Comparison of ENCODE assay signal across 16 cellular contexts in the genomic region with DNA sequence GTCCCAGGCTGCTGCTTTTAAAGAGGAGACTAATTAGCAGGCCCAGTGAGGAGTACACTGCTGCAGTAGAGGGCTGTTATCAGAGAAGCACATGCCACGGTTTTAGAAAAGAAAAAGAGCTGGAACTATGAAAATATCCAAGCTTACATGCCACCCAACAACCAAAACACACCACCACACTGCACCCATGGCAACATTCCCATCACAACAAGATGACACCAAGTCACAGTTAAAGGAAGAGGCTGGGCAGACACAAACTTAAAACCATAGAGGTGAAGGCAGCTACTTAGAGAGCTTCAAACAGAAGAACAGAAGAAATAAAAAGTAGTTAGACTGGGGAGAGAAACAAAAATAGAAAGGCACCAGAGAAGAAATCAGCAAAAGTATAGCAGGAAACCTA. TPM values are rescaled to one million over a fixed set of nuclear protein-coding genes. Genes with fewer than 3 reads are reported as not detected.
A peak's percentile ranks its signal among the peaks of the same experiment; 100 is the strongest.
DNase-seq lines count a peak whose midpoint lies in the region; ATAC-seq, FAIRE-seq and TF ChIP-seq lines count a peak whose summit lies in the region.
"Had no signal": no experiment of that assay in that cellular context is flagged by ENCODE, and none has a peak within 500 bp of the region (broad histone marks: within the 10 kb centered on the region; RNA-seq: fewer than 3 reads in every experiment).

No MANE protein-coding gene starts in this region.

- no peaks in the 10 kb centered on the region for H3K36me3 Mint-ChIP-seq in activated T-cell treated with anti-CD3 and anti-CD28 coated beads, Interleukin-2, amount 50 U/mL, for 72 hours (ENCODE audit: insufficient read depth in 2 of 2)
- H3K36me3 Mint-ChIP-seq in astrocyte (ENCODE audit: low read depth, unreplicated experiment), result peaks cover 14% of the 10 kb centered on the region

- H3K27me3 Mint-ChIP-seq in activated T-cell treated with anti-CD3 and anti-CD28 coated beads, Interleukin-2, amount 50 U/mL, for 72 hours (ENCODE audit: low read depth), result no peaks in the 10 kb centered on the region
- H3K27me3 Mint-ChIP-seq in astrocyte (ENCODE audit: low read depth, unreplicated experiment), result no peaks in the 10 kb centered on the region
- H3K27me3 Mint-ChIP-seq: activated naive CD4-positive, alpha-beta T cell treated with anti-CD3 and anti-CD28 coated beads, Interleukin-2, amount 10 ng/mL, durations not matched to agents 7 days and 5 days had no signal

- H3K79me1 ChIP-seq in mesenchymal stem cell (replicated peaks; ENCODE audit: low read length, poor library complexity, severe bottlenecking), result peaks cover 32% of the 10 kb centered on the region

- H3K27me3 ChIP-seq in astrocyte (ENCODE audit: insufficient read depth, low read length), result no peaks in the 10 kb centered on the region
- no peaks in the 10 kb centered on the region for H3K27me3 ChIP-seq in mesenchymal stem cell (ENCODE audit: control insufficient read depth in 1 of 2, insufficient read depth in 1 of 2, low read length in 2 of 2)
- H3K27me3 ChIP-seq in tibial artery, result no peaks in the 10 kb centered on the region

- DNase-seq in activated T-cell treated with anti-CD3 and anti-CD28 coated beads, Interleukin-2, amount 50 U/mL, for 72 hours, result no peak
- no peak for DNase-seq in activated T-cell treated with anti-CD3 and anti-CD28 coated beads, Interleukin-2, amount 50 U/mL, for 48 hours
- DNase-seq in astrocyte (ENCODE audit: low read depth), result peak; percentile 6
- DNase-seq in mesenchymal stem cell, result peak; percentile 44
- DNase-seq in tibial artery, result no peak
- DNase-seq in HuH-7.5 (ENCODE audit: low spot score), result no peak
- DNase-seq in effector CD4-positive, alpha-beta T cell, result no peak
- no peak for DNase-seq in activated CD4-positive, alpha-beta T cell treated with anti-CD3 and anti-CD28 coated beads, Interleukin-2, amount 50 U/mL, for 48 hours
- DNase-seq: activated CD4-positive, CD25-positive, alpha-beta regulatory T cell; activated naive CD4-positive, alpha-beta T cell treated with anti-CD3 and anti-CD28 coated beads, Interleukin-2, amount 10 ng/mL, durations not matched to agents 7 days and 5 days; COR-L47; NCI-H2029 treated with DMSO at 0.1 percent for 48 hours; stimulated activated CD4-positive, alpha-beta T cell treated with anti-CD3 and anti-CD28 coated beads, Interleukin-12 subunit alpha, Interleukin-12 subunit beta, amount 100 ng/mL, for 4 hours had no signal

- peaks cover 99% of the 10 kb centered on the region for H4K20me1 ChIP-seq in astrocyte (ENCODE audit: insufficient read depth, low read length)

- H3K4me1 ChIP-seq in astrocyte (ENCODE audit: insufficient read depth, low read length), result peaks cover 12% of the 10 kb centered on the region
- H3K4me1 ChIP-seq in mesenchymal stem cell (ENCODE audit: control insufficient read depth, insufficient read depth, low read depth, low read length), result peaks cover 7% of the 10 kb centered on the region
- peaks cover 0 to 90% (median 73%) of the 10 kb centered on the region in 4 donors for H3K4me1 ChIP-seq in tibial artery
- H3K4me1 ChIP-seq: prostate gland had no signal

- H4K8ac ChIP-seq in mesenchymal stem cell (ENCODE audit: low read length), result no peak overlapping the region

- no peak overlapping the region for H4K91ac ChIP-seq in mesenchymal stem cell (ENCODE audit: low read length)

- H3K9me3 ChIP-seq in astrocyte (ENCODE audit: insufficient read depth, low read depth, low read length) (no peaks in the 10 kb centered on the region), mesenchymal stem cell (ENCODE audit: control insufficient read depth, low read length) (no peaks in the 10 kb centered on the region), tibial artery (no peaks in the 10 kb centered on the region)
- H3K9me3 ChIP-seq: prostate gland had no signal

- intact Hi-C loops in tibial artery (cut with DNase I; ENCODE audit: low total_unique reads), result no loop called here

- H3K9ac ChIP-seq in astrocyte (ENCODE audit: low read length) (no peak overlapping the region), mesenchymal stem cell (ENCODE audit: low read length) (peak overlapping the region; percentile 17)

- no peak for FAIRE-seq in astrocyte (lab: Jason Lieb, UNC)
- FAIRE-seq: GM18507, islet of Langerhans had no signal

- ATAC-seq in activated T-cell treated with anti-CD3 and anti-CD28 coated beads, Interleukin-2, amount 50 U/mL, for 72 hours (replicated peaks in 1 of 2), result no peak

- no peak overlapping the region for H3K18ac ChIP-seq in mesenchymal stem cell (ENCODE audit: low read depth in 1 of 2, low read length in 2 of 2)

- H3K79me2 ChIP-seq in astrocyte (ENCODE audit: insufficient read depth, low read length), result peaks cover 99% of the 10 kb centered on the region

- H3K36me3 ChIP-seq in astrocyte (ENCODE audit: insufficient read depth, low read length) (peaks cover 8% of the 10 kb centered on the region), mesenchymal stem cell (ENCODE audit: control insufficient read depth in 1 of 2, insufficient read depth in 2 of 2, low read depth in 1 of 2, low read length in 2 of 2) (peaks cover 8% of the 10 kb centered on the region in 2 experiments), tibial artery (peaks cover 0 to 7% (median 0%) of the 10 kb centered on the region in 3 donors)
- H3K36me3 ChIP-seq: prostate gland had no signal

- H3K9me3 Mint-ChIP-seq in activated T-cell treated with anti-CD3 and anti-CD28 coated beads, Interleukin-2, amount 50 U/mL, for 72 hours, result no peaks in the 10 kb centered on the region
- H3K9me3 Mint-ChIP-seq in astrocyte (ENCODE audit: unreplicated experiment), result no peaks in the 10 kb centered on the region
- H3K9me3 Mint-ChIP-seq: activated naive CD4-positive, alpha-beta T cell treated with anti-CD3 and anti-CD28 coated beads, Interleukin-2, amount 10 ng/mL, durations not matched to agents 7 days and 5 days had no signal

- H3K4me3 ChIP-seq in astrocyte (ENCODE audit: insufficient read depth, low read depth, low read length) (no peak overlapping the region), mesenchymal stem cell (ENCODE audit: insufficient read depth in 1 of 2, low read depth in 1 of 2, low read length in 2 of 2) (no peak overlapping the region), tibial artery (no peak overlapping the region)
- H3K4me3 ChIP-seq: prostate gland had no signal

- WGBS in mesenchymal stem cell, result 29% methylated on average over 1 of the region's 1 CpG

- no peak overlapping the region for H2BK15ac ChIP-seq in mesenchymal stem cell (ENCODE audit: low read depth, poor library complexity, severe bottlenecking)

- peaks cover 20% of the 10 kb centered on the region for H3K4me1 Mint-ChIP-seq in activated T-cell treated with anti-CD3 and anti-CD28 coated beads, Interleukin-2, amount 50 U/mL, for 72 hours (ENCODE audit: low read depth)
- H3K4me1 Mint-ChIP-seq in astrocyte (ENCODE audit: low read depth, unreplicated experiment), result peaks cover 57% of the 10 kb centered on the region

- H2BK5ac ChIP-seq in mesenchymal stem cell (ENCODE audit: low read depth, low read length, poor library complexity, severe bottlenecking), result no peak overlapping the region

- H2AK5ac ChIP-seq in mesenchymal stem cell (ENCODE audit: low read length, severe bottlenecking), result no peak overlapping the region

- H2BK12ac ChIP-seq in mesenchymal stem cell (ENCODE audit: low read length in 2 of 2), result no peak overlapping the region

- no peak overlapping the region for H2BK120ac ChIP-seq in mesenchymal stem cell (ENCODE audit: low read depth, low read length)

- H2AFZ ChIP-seq in astrocyte (ENCODE audit: low read depth, low read length) (no peak overlapping the region), mesenchymal stem cell (ENCODE audit: low read depth, low read length) (no peak overlapping the region)

- H3K4me2 ChIP-seq in astrocyte (ENCODE audit: low read length) (no peak overlapping the region), mesenchymal stem cell (ENCODE audit: low read length, poor library complexity, severe bottlenecking) (no peak overlapping the region)

- H3K4ac ChIP-seq in mesenchymal stem cell (ENCODE audit: low read depth in 1 of 2, low read length in 2 of 2), result no peak overlapping the region

- H3K27ac Mint-ChIP-seq in activated T-cell treated with anti-CD3 and anti-CD28 coated beads, Interleukin-2, amount 50 U/mL, for 72 hours, result peak overlapping the region; percentile 13
- H3K27ac Mint-ChIP-seq in astrocyte (ENCODE audit: unreplicated experiment), result peak overlapping the region; percentile 43
- H3K27ac Mint-ChIP-seq: activated naive CD4-positive, alpha-beta T cell treated with anti-CD3 and anti-CD28 coated beads, Interleukin-2, amount 10 ng/mL, durations not matched to agents 7 days and 5 days had no signal

- H3K4me3 Mint-ChIP-seq in activated T-cell treated with anti-CD3 and anti-CD28 coated beads, Interleukin-2, amount 50 U/mL, for 72 hours, result no peak overlapping the region
- peak overlapping the region; percentile 11 for H3K4me3 Mint-ChIP-seq in astrocyte (ENCODE audit: unreplicated experiment)
- H3K4me3 Mint-ChIP-seq: activated naive CD4-positive, alpha-beta T cell treated with anti-CD3 and anti-CD28 coated beads, Interleukin-2, amount 10 ng/mL, durations not matched to agents 7 days and 5 days had no signal

- no peak overlapping the region for H3K14ac ChIP-seq in mesenchymal stem cell (ENCODE audit: low read length in 2 of 2)

- H3K23ac ChIP-seq in mesenchymal stem cell (ENCODE audit: low read length in 2 of 2), result no peak overlapping the region

- H3K27ac ChIP-seq in astrocyte (ENCODE audit: low read depth, low read length) (no peak overlapping the region), mesenchymal stem cell (ENCODE audit: low read length, poor library complexity, severe bottlenecking) (no peak overlapping the region), tibial artery (peak overlapping the region; percentile 46 to 49)

- TF ChIP-seq CTCF in astrocyte (IDR thresholded peaks at IDR 0.05; ENCODE audit: insufficient read depth, low read depth, low read length), result no peak
- TF ChIP-seq CTCF in tibial artery (IDR thresholded peaks at IDR 0.05), result no peak

RNA-seq across cellular contexts. Expression of a gene that starts 37.0 kb away (rescaled TPM):
- 10 to 100 TPM; 31.6 to 51.0 TPM for total RNA-seq in activated T-cell treated with anti-CD3 and anti-CD28 coated beads, Interleukin-2, amount 50 U/mL, for 72 hours
- total RNA-seq in astrocyte, result 281 and 305 TPM in 2 replicates
- polyA plus RNA-seq in mesenchymal stem cell (2013, experiment 1 of 2), result 177 TPM
- polyA plus RNA-seq in mesenchymal stem cell (2013, experiment 2 of 2), result 174 TPM

Comparison
In these comparisons a context has a peak if more than half of its experiments do, and no peak if none do; other contexts are left out.
1. DNase-seq: peak in astrocyte (single experiment) and mesenchymal stem cell (single experiment); none in activated T-cell treated with anti-CD3 and anti-CD28 coated beads, Interleukin-2, amount 50 U/mL, for 72 hours (0 of 2), activated T-cell treated with anti-CD3 and anti-CD28 coated beads, Interleukin-2, amount 50 U/mL, for 48 hours (0 of 2), tibial artery (0 of 2), HuH-7.5 (single experiment), effector CD4-positive, alpha-beta T cell (single experiment) and activated CD4-positive, alpha-beta T cell treated with anti-CD3 and anti-CD28 coated beads, Interleukin-2, amount 50 U/mL, for 48 hours (0 of 2).
2. H3K27ac ChIP-seq: peak in tibial artery (2 of 2); none in astrocyte (single experiment) and mesenchymal stem cell (single experiment).